ENCODE assay signal across 8 cellular contexts in the genomic region with DNA sequence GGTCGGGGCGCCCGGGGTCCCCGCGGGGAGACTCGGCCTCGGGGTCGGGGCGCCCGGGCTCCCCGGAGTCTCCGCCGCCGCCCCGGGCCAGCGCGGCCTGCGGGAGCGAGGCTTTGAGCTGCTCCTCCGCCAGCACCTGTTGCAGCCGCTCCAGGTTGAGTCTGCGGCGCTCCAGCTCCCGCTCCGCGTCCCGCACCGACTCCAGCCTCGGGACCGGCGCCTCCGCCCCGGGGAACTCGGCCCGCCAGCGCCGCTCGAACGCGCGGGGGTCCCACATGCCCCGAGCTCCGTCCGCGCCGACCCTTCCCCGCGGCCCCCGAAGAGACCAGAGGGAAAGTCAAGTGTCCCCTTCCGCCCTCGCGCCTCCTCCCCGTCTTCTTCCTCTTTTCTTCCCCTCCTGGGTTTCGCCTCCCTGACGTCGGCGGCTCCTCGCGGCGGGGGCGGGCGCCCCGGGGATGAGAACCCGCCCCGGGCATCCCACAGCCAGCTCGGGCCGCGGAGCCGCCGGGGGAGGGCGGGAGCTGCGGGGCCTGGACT. TPM values are rescaled to one million over a fixed set of nuclear protein-coding genes. Genes with fewer than 3 reads are reported as not detected.
DNase-seq lines count a peak whose midpoint lies in the region; ATAC-seq lines count a peak whose summit lies in the region.

No MANE protein-coding gene starts in this region.

- no peak overlapping the region for H4K8ac ChIP-seq in trophoblast cell (ENCODE audit: low read depth, low read length)

- H3K4me3 ChIP-seq in CD8-positive, alpha-beta memory T cell (ENCODE audit: low read length): no peak overlapping the region
- no peak overlapping the region for H3K4me3 ChIP-seq in trophoblast cell (ENCODE audit: low read depth, low read length)

- H3K4me1 ChIP-seq in CD8-positive, alpha-beta memory T cell (ENCODE audit: insufficient read depth, low read length): peaks cover 5% of the 10 kb centered on the region
- H3K4me1 ChIP-seq in trophoblast cell (ENCODE audit: control insufficient read depth in 1 of 2, insufficient read depth in 2 of 2, low read length in 2 of 2): peaks cover 0 to 2% of the 10 kb centered on the region in 2 experiments

- H3K36me3 ChIP-seq in CD8-positive, alpha-beta memory T cell (ENCODE audit: insufficient read depth, low read length): no peaks in the 10 kb centered on the region
- no peaks in the 10 kb centered on the region for H3K36me3 ChIP-seq in trophoblast cell (ENCODE audit: control insufficient read depth in 1 of 2, insufficient read depth in 2 of 2, low read length in 2 of 2)

- H4K12ac ChIP-seq in trophoblast cell (ENCODE audit: low read depth, low read length): no peak overlapping the region

- H3K27me3 Mint-ChIP-seq in CD8-positive, alpha-beta memory T cell: peaks cover 24 to 35% of the 10 kb centered on the region in 2 donors
- peaks cover 59% of the 10 kb centered on the region for H3K27me3 Mint-ChIP-seq in activated T-cell treated with anti-CD3 and anti-CD28 coated beads, Interleukin-2, amount 50 U/mL, for 24 hours

- peak; percentile 47 for ATAC-seq in GM21423 (IDR thresholded peaks at IDR 0.05; ENCODE audit: unreplicated experiment)

- H2BK5ac ChIP-seq in trophoblast cell (ENCODE audit: low read depth, low read length, poor library complexity): no peak overlapping the region

- no peak overlapping the region for H2AFZ ChIP-seq in trophoblast cell (ENCODE audit: insufficient read depth, low read length, poor library complexity)

- peak overlapping the region in 1 of 8 donors; percentile 38 for H3K27ac Mint-ChIP-seq in CD8-positive, alpha-beta memory T cell
- H3K27ac Mint-ChIP-seq in activated T-cell treated with anti-CD3 and anti-CD28 coated beads, Interleukin-2, amount 50 U/mL, for 24 hours: no peak overlapping the region

- peak; percentile 18 to 49 (median 34) for DNase-seq in CD8-positive, alpha-beta memory T cell
- DNase-seq in NAMALWA (ENCODE audit: low spot score) (peak; percentile 74), head of caudate nucleus (peak in 41 of 42 donors; percentile 14 to 72 (median 46)), trophoblast cell (peak; percentile 18 to 60), superior temporal gyrus (ENCODE audit: extremely low spot score) (no peak), NCI-H2029 (lab: John Stamatoyannopoulos, UW) (no peak)
- DNase-seq in activated T-cell treated with anti-CD3 and anti-CD28 coated beads, Interleukin-2, amount 50 U/mL, for 24 hours: peak; percentile 65

- H2AK5ac ChIP-seq in trophoblast cell (ENCODE audit: low read length): no peak overlapping the region

- no peak overlapping the region for H2BK12ac ChIP-seq in trophoblast cell (ENCODE audit: low read length)

- H3K4me2 ChIP-seq in trophoblast cell (ENCODE audit: low read length): peak overlapping the region; percentile 63

- intact Hi-C loops in head of caudate nucleus (cut with DNase I): no loop called here

- peaks cover 16 to 30% (median 21%) of the 10 kb centered on the region in 3 donors for H3K4me1 Mint-ChIP-seq in CD8-positive, alpha-beta memory T cell
- H3K4me1 Mint-ChIP-seq in activated T-cell treated with anti-CD3 and anti-CD28 coated beads, Interleukin-2, amount 50 U/mL, for 24 hours (ENCODE audit: low read depth): peaks cover 12% of the 10 kb centered on the region

- no peaks in the 10 kb centered on the region for H3K79me2 ChIP-seq in trophoblast cell (ENCODE audit: control insufficient read depth, insufficient read depth, low read length, poor library complexity)

- no peak overlapping the region for H3K27ac ChIP-seq in CD8-positive, alpha-beta memory T cell (ENCODE audit: low read depth, low read length)
- no peak overlapping the region for H3K27ac ChIP-seq in trophoblast cell (ENCODE audit: low read depth, low read length)

- no peaks in the 10 kb centered on the region for H3K79me1 ChIP-seq in trophoblast cell (ENCODE audit: low read length)

- H3K9me3 Mint-ChIP-seq in CD8-positive, alpha-beta memory T cell: peaks cover 0 to 1% (median 0%) of the 10 kb centered on the region in 5 donors
- no peaks in the 10 kb centered on the region for H3K9me3 Mint-ChIP-seq in activated T-cell treated with anti-CD3 and anti-CD28 coated beads, Interleukin-2, amount 50 U/mL, for 24 hours

- no peak overlapping the region for H3K18ac ChIP-seq in trophoblast cell (ENCODE audit: low read length)

- H3K9me3 ChIP-seq in CD8-positive, alpha-beta memory T cell (ENCODE audit: low read length): no peaks in the 10 kb centered on the region
- H3K9me3 ChIP-seq in trophoblast cell (ENCODE audit: insufficient read depth, low read depth, low read length): peaks cover 13% of the 10 kb centered on the region

- H3K4me3 Mint-ChIP-seq in CD8-positive, alpha-beta memory T cell: peak overlapping the region; percentile 21 to 93 (median 73)
- H3K4me3 Mint-ChIP-seq in activated T-cell treated with anti-CD3 and anti-CD28 coated beads, Interleukin-2, amount 50 U/mL, for 24 hours: peak overlapping the region; percentile 46

- WGBS in trophoblast cell (ENCODE audit: extremely low coverage, insufficient coverage, insufficient read length): no CpG with 5 or more reads among the region's 72 CpGs

- CTCF ChIA-PET in CD8-positive, alpha-beta memory T cell (lab: Charles Lee): interaction anchor here (1.0 to 2.0 kb wide), 6 partner anchors 17 to 107 kb away, joined by 3 to 5 read pairs (median 4); no protein-coding TSS in a partner anchor

- H3K4ac ChIP-seq in trophoblast cell (ENCODE audit: low read depth, low read length): no peak overlapping the region

- H3K23ac ChIP-seq in trophoblast cell (ENCODE audit: low read length): no peak overlapping the region

- peaks cover 5% of the 10 kb centered on the region for H3K27me3 ChIP-seq in CD8-positive, alpha-beta memory T cell (ENCODE audit: insufficient read depth, low read length, poor library complexity, severe bottlenecking)
- H3K27me3 ChIP-seq in trophoblast cell (ENCODE audit: insufficient read depth, low read length): peaks cover 34% of the 10 kb centered on the region

- H2BK120ac ChIP-seq in trophoblast cell (ENCODE audit: insufficient read depth, low read length, poor library complexity): no peak overlapping the region

- peaks cover 0 to 4% (median 3%) of the 10 kb centered on the region in 3 donors for H3K36me3 Mint-ChIP-seq in CD8-positive, alpha-beta memory T cell
- no peaks in the 10 kb centered on the region for H3K36me3 Mint-ChIP-seq in activated T-cell treated with anti-CD3 and anti-CD28 coated beads, Interleukin-2, amount 50 U/mL, for 24 hours (ENCODE audit: low read depth)

- POLR2A ChIA-PET in CD8-positive, alpha-beta memory T cell (lab: Charles Lee): interaction anchor here (1.0 to 1.7 kb wide), 4 partner anchors 29 to 121 kb away, joined by 3 to 4 read pairs (median 3); no protein-coding TSS in a partner anchor

- H3K14ac ChIP-seq in trophoblast cell (ENCODE audit: low read length): no peak overlapping the region

- H4K91ac ChIP-seq in trophoblast cell (ENCODE audit: low read depth, low read length): no peak overlapping the region

- H3K9ac ChIP-seq in trophoblast cell (ENCODE audit: low read length): no peak overlapping the region

RNA-seq across cellular contexts. Expression of a gene that starts 40.8 kb away (rescaled TPM):
- not detected for total RNA-seq in CD8-positive, alpha-beta memory T cell
- not detected for polyA plus RNA-seq in CD8-positive, alpha-beta memory T cell
- not detected in 2 replicates for polyA plus RNA-seq in trophoblast cell (2013)

RNA-seq across cellular contexts. Expression of a gene that starts 49.6 kb away (rescaled TPM):
- total RNA-seq in CD8-positive, alpha-beta memory T cell: 10 to 100 TPM; 60.4 to 60.8 TPM
- 26.9 TPM for polyA plus RNA-seq in CD8-positive, alpha-beta memory T cell
- 41.9 and 42.2 TPM in 2 replicates for polyA plus RNA-seq in trophoblast cell (2013)

RNA-seq across cellular contexts. Expression of a gene that starts 50.0 kb away (rescaled TPM):
- total RNA-seq in CD8-positive, alpha-beta memory T cell: not detected
- not detected for polyA plus RNA-seq in CD8-positive, alpha-beta memory T cell
- polyA plus RNA-seq in trophoblast cell (2013): not detected in 2 replicates

Comparison
In these comparisons a context has a peak if more than half of its experiments do, and no peak if none do; other contexts are left out.
1. DNase-seq: peak in CD8-positive, alpha-beta memory T cell (5 of 5), NAMALWA (single experiment), activated T-cell treated with anti-CD3 and anti-CD28 coated beads, Interleukin-2, amount 50 U/mL, for 24 hours (single experiment), head of caudate nucleus (41 of 42) and trophoblast cell (2 of 2); none in superior temporal gyrus (single experiment) and NCI-H2029 (single experiment).